ENCODE assay signal across 25 cellular contexts in the genomic region with DNA sequence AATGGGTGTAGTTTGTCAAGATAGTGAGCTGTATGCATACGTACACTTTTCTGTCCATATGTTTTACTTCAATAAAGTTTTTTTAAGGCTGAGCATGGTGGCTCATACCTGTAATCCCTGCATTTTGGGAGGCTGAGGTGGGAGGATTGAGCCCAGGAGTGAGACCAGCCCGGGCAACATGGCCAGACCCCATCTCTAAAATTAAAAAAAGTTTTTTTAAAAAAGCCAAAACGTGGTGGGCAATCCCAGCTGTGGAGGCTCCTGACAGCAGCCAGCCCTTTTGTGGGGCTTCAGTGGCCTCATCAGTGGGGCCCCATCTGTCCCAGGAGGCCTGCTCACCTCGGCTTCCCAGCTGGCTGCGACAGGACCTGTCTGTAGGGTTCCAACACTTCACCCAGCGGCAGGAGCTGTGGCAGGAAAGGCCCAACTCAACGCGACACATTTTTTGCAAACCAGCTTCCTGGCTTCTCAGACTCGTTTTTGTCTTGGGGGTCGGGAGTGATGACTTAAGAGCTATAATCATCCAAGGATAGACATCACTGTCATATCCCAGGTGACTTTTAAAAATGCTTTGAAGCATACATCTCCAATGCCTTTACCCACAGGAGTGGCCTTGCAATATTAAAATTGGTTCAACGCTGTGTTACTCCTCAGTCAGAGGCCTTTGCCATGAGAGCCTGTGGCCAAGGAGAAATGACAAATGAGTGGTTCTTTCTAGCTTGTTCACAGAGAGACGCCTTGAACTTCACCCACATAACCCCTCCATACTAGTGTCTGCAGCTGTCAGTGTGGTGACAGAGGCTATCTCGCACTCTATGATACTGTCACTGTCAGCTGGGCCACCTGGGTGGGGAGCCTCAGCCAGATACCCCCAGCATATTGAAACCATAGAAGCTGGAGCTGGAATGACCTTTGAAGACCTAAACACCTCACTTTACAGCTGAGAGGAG. TPM values are rescaled to one million over a fixed set of nuclear protein-coding genes. Genes with fewer than 3 reads are reported as not detected.
DNase-seq lines count a peak whose midpoint lies in the region; ATAC-seq and TF ChIP-seq lines count a peak whose summit lies in the region.
"Had no signal": no experiment of that assay in that cellular context is flagged by ENCODE, and none has a peak within 500 bp of the region (broad histone marks: within the 10 kb centered on the region; RNA-seq: fewer than 3 reads in every experiment).

No MANE protein-coding gene starts in this region.

- H3K4me1 ChIP-seq in cardiac muscle cell (ENCODE audit: low read depth) (peaks cover 4% of the 10 kb centered on the region), muscle layer of duodenum (ENCODE audit: control insufficient read depth in 1 of 2, insufficient read depth in 2 of 2, low read length in 2 of 2) (no peaks in the 10 kb centered on the region), stomach smooth muscle (ENCODE audit: control insufficient read depth, insufficient read depth, low read length) (peaks cover 21% of the 10 kb centered on the region)
- no peaks in the 10 kb centered on the region for H3K4me1 ChIP-seq in naive thymus-derived CD4-positive, alpha-beta T cell (ENCODE audit: control insufficient read depth in 2 of 2, insufficient read depth in 2 of 2, low read length in 2 of 2)
- H3K4me1 ChIP-seq: testis, uterus had no signal

- CTCF ChIA-PET in naive thymus-derived CD4-positive, alpha-beta T cell (lab: Charles Lee), result interaction anchor here (0.6 to 1.8 kb wide), 4 partner anchors 8 to 337 kb away, joined by 4 read pairs; no protein-coding TSS in a partner anchor
- CTCF ChIA-PET in GM10248 (lab: Yijun Ruan, JAX), result interaction anchor here (0.7 to 4.3 kb wide), 5 partner anchors 9 to 478 kb away, joined by 3 to 36 read pairs (median 5); no protein-coding TSS in a partner anchor

- H3K27ac Mint-ChIP-seq in brain, result peak overlapping the region in 4 of 5 experiments; percentile 2 to 98 (median 62)
- H3K27ac Mint-ChIP-seq in naive thymus-derived CD4-positive, alpha-beta T cell, result peak overlapping the region in 1 of 9 donors; percentile 51
- H3K27ac Mint-ChIP-seq: activated CD4-positive, alpha-beta memory T cell treated with anti-CD3 and anti-CD28 coated beads, Interleukin-2, amount 10 ng/mL, durations not matched to agents 7 days and 5 days; activated naive CD4-positive, alpha-beta T cell treated with anti-CD3 and anti-CD28 coated beads for 36 hours; activated T-helper 1 cell treated with anti-CD3 and anti-CD28 coated beads, Interleukin-12 subunit alpha, Interleukin-12 subunit beta, Interleukin-2, Interleukin-4 antibody, amounts not matched to agents 30 ng/mL and 10 ng/mL and 1 ng/mL, durations not matched to agents 14 hours and 24 hours and 36 hours; CD4-positive, CD25-positive, alpha-beta regulatory T cell; memory B cell; T-helper 17 cell had no signal

- intact Hi-C loops in left ventricle myocardium superior (cut with micrococcal nuclease), result no loop called here
- intact Hi-C loops in naive thymus-derived CD4-positive, alpha-beta T cell (cut with micrococcal nuclease), result no loop called here

- H3K4me3 Mint-ChIP-seq in brain, result no peak overlapping the region
- H3K4me3 Mint-ChIP-seq in naive thymus-derived CD4-positive, alpha-beta T cell, result no peak overlapping the region
- H3K4me3 Mint-ChIP-seq: activated CD4-positive, alpha-beta memory T cell treated with anti-CD3 and anti-CD28 coated beads, Interleukin-2, amount 10 ng/mL, durations not matched to agents 7 days and 5 days; activated naive CD4-positive, alpha-beta T cell treated with anti-CD3 and anti-CD28 coated beads for 36 hours; activated T-helper 1 cell treated with anti-CD3 and anti-CD28 coated beads, Interleukin-12 subunit alpha, Interleukin-12 subunit beta, Interleukin-2, Interleukin-4 antibody, amounts not matched to agents 30 ng/mL and 10 ng/mL and 1 ng/mL, durations not matched to agents 14 hours and 24 hours and 36 hours; CD4-positive, CD25-positive, alpha-beta regulatory T cell; memory B cell; T-helper 17 cell had no signal

- POLR2A ChIA-PET in naive thymus-derived CD4-positive, alpha-beta T cell (lab: Charles Lee), result no interaction called here
- POLR2A ChIA-PET in GM10248 (lab: Yijun Ruan, JAX), result no interaction called here

- H3K27ac ChIP-seq in cardiac muscle cell (peak overlapping the region; percentile 26), muscle layer of duodenum (ENCODE audit: low read length) (peak overlapping the region; percentile 32), stomach smooth muscle (ENCODE audit: low read length) (peak overlapping the region; percentile 70)
- H3K27ac ChIP-seq in naive thymus-derived CD4-positive, alpha-beta T cell (ENCODE audit: low read depth, low read length), result no peak overlapping the region
- H3K27ac ChIP-seq: testis, uterus had no signal

- no peak for DNase-seq in cardiac muscle cell (ENCODE audit: low read depth in 1 of 2, low spot score in 1 of 2)
- no peak for DNase-seq in left ventricle myocardium superior
- no peak for DNase-seq in naive thymus-derived CD4-positive, alpha-beta T cell
- no peak for DNase-seq in GM10248 (ENCODE audit: extremely low spot score)
- DNase-seq: activated CD4-positive, alpha-beta memory T cell treated with anti-CD3 and anti-CD28 coated beads, Interleukin-2, amount 10 ng/mL, durations not matched to agents 7 days and 5 days; activated CD4-positive, CD25-positive, alpha-beta regulatory T cell treated with anti-CD3 and anti-CD28 coated beads, Interleukin-2, amount 50 U/mL, for 72 hours; activated CD8-positive, alpha-beta memory T cell treated with anti-CD3 and anti-CD28 coated beads, Interleukin-2, amount 50 U/mL, for 48 hours; activated naive CD4-positive, alpha-beta T cell treated with anti-CD3 and anti-CD28 coated beads for 36 hours; CD4-positive, CD25-positive, alpha-beta regulatory T cell; DND-41; KBM-7; NCI-H1092; NCI-H187 treated with DMSO at 0.1 percent for 48 hours; NCI-H2171 treated with DMSO at 0.1 percent for 48 hours; stimulated activated CD4-positive, alpha-beta T cell treated with anti-CD3 and anti-CD28 coated beads, Interleukin-1b, Interleukin-23, amount 100 ng/mL, for 48 hours; stimulated activated naive CD4-positive, alpha-beta T cell treated with Interleukin-2 at 50 U/mL for 16 hours; T-helper 17 cell; testis had no signal

- H3K36me3 ChIP-seq in cardiac muscle cell (no peaks in the 10 kb centered on the region), muscle layer of duodenum (ENCODE audit: control insufficient read depth in 1 of 2, insufficient read depth in 2 of 2, low read length in 2 of 2) (no peaks in the 10 kb centered on the region), stomach smooth muscle (ENCODE audit: control insufficient read depth in 2 of 2, insufficient read depth in 2 of 2, low read length in 2 of 2) (no peaks in the 10 kb centered on the region)
- no peaks in the 10 kb centered on the region for H3K36me3 ChIP-seq in naive thymus-derived CD4-positive, alpha-beta T cell (ENCODE audit: control insufficient read depth in 2 of 3, insufficient read depth in 3 of 3, low read length in 3 of 3)
- H3K36me3 ChIP-seq: uterus had no signal

- no peak overlapping the region for H3K4me3 ChIP-seq in cardiac muscle cell
- H3K4me3 ChIP-seq in muscle layer of duodenum (ENCODE audit: low read depth in 1 of 2, low read length in 2 of 2), result no peak overlapping the region
- peak overlapping the region; percentile 64 to 72 for H3K4me3 ChIP-seq in stomach smooth muscle (ENCODE audit: low read length in 2 of 2)
- H3K4me3 ChIP-seq in naive thymus-derived CD4-positive, alpha-beta T cell (ENCODE audit: low read length), result no peak overlapping the region
- H3K4me3 ChIP-seq: testis, uterus had no signal

- TF ChIP-seq CTCF in cardiac muscle cell (IDR thresholded peaks at IDR 0.05; ENCODE audit: low read depth, low read length) (no peak), brain (conservative IDR thresholded peaks at IDR 0.05) (no peak), GM10248 (IDR thresholded peaks at IDR 0.05; ENCODE audit: control extremely low read depth, extremely low read depth, low read depth, missing control alignments) (no peak)

- peaks cover 39% of the 10 kb centered on the region for H3K4me1 Mint-ChIP-seq in brain
- H3K4me1 Mint-ChIP-seq in naive thymus-derived CD4-positive, alpha-beta T cell, result no peaks in the 10 kb centered on the region
- H3K4me1 Mint-ChIP-seq: activated CD4-positive, alpha-beta memory T cell treated with anti-CD3 and anti-CD28 coated beads, Interleukin-2, amount 10 ng/mL, durations not matched to agents 7 days and 5 days; CD4-positive, CD25-positive, alpha-beta regulatory T cell had no signal

- no peaks in the 10 kb centered on the region for H3K9me3 Mint-ChIP-seq in brain
- peaks cover 0 to under 1% (median 0%) of the 10 kb centered on the region in 11 donors for H3K9me3 Mint-ChIP-seq in naive thymus-derived CD4-positive, alpha-beta T cell
- H3K9me3 Mint-ChIP-seq: activated CD4-positive, alpha-beta memory T cell treated with anti-CD3 and anti-CD28 coated beads, Interleukin-2, amount 10 ng/mL, durations not matched to agents 7 days and 5 days; activated naive CD4-positive, alpha-beta T cell treated with anti-CD3 and anti-CD28 coated beads for 36 hours; activated T-helper 1 cell treated with anti-CD3 and anti-CD28 coated beads, Interleukin-12 subunit alpha, Interleukin-12 subunit beta, Interleukin-2, Interleukin-4 antibody, amounts not matched to agents 30 ng/mL and 10 ng/mL and 1 ng/mL, durations not matched to agents 14 hours and 24 hours and 36 hours; CD4-positive, CD25-positive, alpha-beta regulatory T cell; memory B cell had no signal

- ATAC-seq in left ventricle myocardium superior (no peak), GM19455 (IDR thresholded peaks at IDR 0.05; ENCODE audit: unreplicated experiment) (no peak)
- ATAC-seq in naive thymus-derived CD4-positive, alpha-beta T cell, result no peak
- ATAC-seq: T-helper 17 cell had no signal

- H3K9ac ChIP-seq in stomach smooth muscle (ENCODE audit: low read length in 2 of 2), result peak overlapping the region; percentile 67 to 73

- no peaks in the 10 kb centered on the region for H3K27me3 Mint-ChIP-seq in brain
- peaks cover 0 to 10% (median 0%) of the 10 kb centered on the region in 5 donors for H3K27me3 Mint-ChIP-seq in naive thymus-derived CD4-positive, alpha-beta T cell

- H3K27me3 ChIP-seq in cardiac muscle cell, result no peaks in the 10 kb centered on the region
- H3K27me3 ChIP-seq in muscle layer of duodenum (ENCODE audit: low read depth, low read length), result no peaks in the 10 kb centered on the region
- H3K27me3 ChIP-seq in stomach smooth muscle (ENCODE audit: control insufficient read depth in 1 of 2, insufficient read depth in 2 of 2, low read length in 2 of 2), result no peaks in the 10 kb centered on the region
- H3K27me3 ChIP-seq in naive thymus-derived CD4-positive, alpha-beta T cell (ENCODE audit: control insufficient read depth in 2 of 2, insufficient read depth in 2 of 2, low read length in 2 of 2), result no peaks in the 10 kb centered on the region
- H3K27me3 ChIP-seq: testis, uterus had no signal

- no peaks in the 10 kb centered on the region for H3K36me3 Mint-ChIP-seq in brain
- no peaks in the 10 kb centered on the region for H3K36me3 Mint-ChIP-seq in naive thymus-derived CD4-positive, alpha-beta T cell
- H3K36me3 Mint-ChIP-seq: CD4-positive, CD25-positive, alpha-beta regulatory T cell; memory B cell had no signal

- no peaks in the 10 kb centered on the region for H3K9me3 ChIP-seq in cardiac muscle cell (ENCODE audit: low read depth)
- H3K9me3 ChIP-seq in muscle layer of duodenum (ENCODE audit: control insufficient read depth in 1 of 2, low read length in 2 of 2), result no peaks in the 10 kb centered on the region
- no peaks in the 10 kb centered on the region for H3K9me3 ChIP-seq in stomach smooth muscle (ENCODE audit: control insufficient read depth in 2 of 2, low read length in 2 of 2)
- H3K9me3 ChIP-seq in naive thymus-derived CD4-positive, alpha-beta T cell (ENCODE audit: control insufficient read depth in 2 of 3, low read length in 3 of 3), result no peaks in the 10 kb centered on the region
- H3K9me3 ChIP-seq: testis, uterus had no signal

RNA-seq across cellular contexts. Expression of a gene that starts 57.1 kb away (rescaled TPM):
- 11.1 and 22.0 TPM in 2 replicates for total RNA-seq in cardiac muscle cell
- polyA plus RNA-seq in cardiac muscle cell, result 27.0 and 32.7 TPM in 2 replicates
- 9.5 TPM for total RNA-seq in left ventricle myocardium superior
- 24.4 TPM for polyA plus RNA-seq in brain (ENCODE audit: insufficient read depth, low read depth, low replicate concordance)
- total RNA-seq in naive thymus-derived CD4-positive, alpha-beta T cell, result 100 to 1,000 TPM; 104 to 220 (median 132) TPM
- 100 to 1,000 TPM; 115 to 117 TPM for polyA plus RNA-seq in naive thymus-derived CD4-positive, alpha-beta T cell

Comparison
In these comparisons a context has a peak if more than half of its experiments do, and no peak if none do; other contexts are left out.
1. H3K4me3 ChIP-seq: peak in stomach smooth muscle (2 of 2); none in cardiac muscle cell (single experiment), muscle layer of duodenum (0 of 2) and naive thymus-derived CD4-positive, alpha-beta T cell (single experiment).